In the genomic region with DNA sequence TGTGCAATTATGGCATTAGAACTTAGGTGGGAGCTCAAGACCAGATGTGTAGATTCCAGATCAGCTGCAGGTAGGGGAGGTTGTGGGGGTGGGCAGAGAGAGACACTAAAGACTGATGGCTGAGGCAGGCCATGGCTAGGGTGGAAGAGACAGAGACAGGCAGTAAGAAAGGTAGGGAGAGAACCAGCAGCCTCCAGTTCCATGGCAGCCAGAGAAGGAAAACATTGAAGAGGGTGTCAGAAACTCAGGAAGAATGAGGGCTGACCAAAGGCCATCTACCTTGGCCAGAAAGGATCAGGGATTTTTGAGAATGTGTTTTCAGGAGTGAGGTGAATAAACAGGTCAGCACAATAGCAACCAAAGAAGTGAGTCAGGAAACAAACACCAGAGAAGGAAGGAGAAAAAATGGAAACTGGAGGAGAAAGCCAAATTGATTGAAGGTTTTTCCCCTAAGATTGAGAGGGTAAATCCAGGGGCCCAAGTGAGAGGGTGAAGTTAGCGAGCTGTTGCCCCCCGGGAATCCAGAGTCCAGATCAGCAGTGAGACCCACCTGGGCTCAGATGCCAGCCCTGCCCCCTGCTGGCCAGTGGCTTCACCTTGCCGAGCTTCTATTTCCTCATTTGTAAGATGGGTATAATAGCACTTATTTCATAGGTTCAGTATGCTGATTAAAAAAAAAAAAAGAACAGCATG, we compare ENCODE assay signal across 8 cellular contexts. TPM values are rescaled to one million over a fixed set of nuclear protein-coding genes. Genes with fewer than 3 reads are reported as not detected.
A peak's percentile ranks its signal among the peaks of the same experiment; 100 is the strongest.
DNase-seq lines count a peak whose midpoint lies in the region; TF ChIP-seq lines count a peak whose summit lies in the region.

No MANE protein-coding gene starts in this region.

- DNase-seq in NCI-H2196 (lab: John Stamatoyannopoulos, UW; ENCODE audit: unreplicated experiment), result peak; percentile 10
- DNase-seq in NCI-H2196 treated with DMSO at 0.1 percent for 48 hours (lab: John Stamatoyannopoulos, UW; ENCODE audit: unreplicated experiment), result no peak
- peak; percentile 6 for DNase-seq in NCI-H345 (lab: John Stamatoyannopoulos, UW)
- peak; percentile 70 for DNase-seq in activated CD8-positive, alpha-beta memory T cell treated with anti-CD3 and anti-CD28 coated beads, Interleukin-2, amount 50 U/mL, for 4 hours
- peak; percentile 40 for DNase-seq in fibroblast of mammary gland (ENCODE audit: low read depth)
- no peak for DNase-seq in progenitor cell of endocrine pancreas (ENCODE audit: low spot score, unreplicated experiment)
- DNase-seq in NCI-H226, result no peak
- DNase-seq in DMS153 (lab: John Stamatoyannopoulos, UW), result no peak

- H3K27ac Mint-ChIP-seq in progenitor cell of endocrine pancreas, result no peak overlapping the region

- H3K4me3 Mint-ChIP-seq in progenitor cell of endocrine pancreas (ENCODE audit: low read depth), result no peak overlapping the region

- no peaks in the 10 kb centered on the region for H3K27me3 Mint-ChIP-seq in progenitor cell of endocrine pancreas

- H3K4me3 ChIP-seq in fibroblast of mammary gland (ENCODE audit: control insufficient read depth, low read depth, low read length), result no peak overlapping the region

- H3K4me1 Mint-ChIP-seq in progenitor cell of endocrine pancreas (ENCODE audit: low read depth), result peaks cover 30% of the 10 kb centered on the region

- TF ChIP-seq CTCF in fibroblast of mammary gland (conservative IDR thresholded peaks at IDR 0.05; ENCODE audit: control insufficient read depth, insufficient read depth, low read depth, low read length), result peak; percentile 83
- TF ChIP-seq CTCF in progenitor cell of endocrine pancreas (IDR thresholded peaks at IDR 0.05; ENCODE audit: unreplicated experiment), result peak; percentile 72

- no peaks in the 10 kb centered on the region for H3K36me3 Mint-ChIP-seq in progenitor cell of endocrine pancreas (ENCODE audit: insufficient read depth)

- no peaks in the 10 kb centered on the region for H3K9me3 Mint-ChIP-seq in progenitor cell of endocrine pancreas (ENCODE audit: low read depth)

RNA-seq across cellular contexts. Expression of a gene that starts 41.0 kb away (rescaled TPM):
- total RNA-seq in progenitor cell of endocrine pancreas, result 53.1 and 54.4 TPM in 2 replicates

Comparison
In these comparisons a context has a peak if more than half of its experiments do, and no peak if none do; other contexts are left out.
1. DNase-seq: peak in NCI-H2196 (single experiment), NCI-H345 (single experiment), activated CD8-positive, alpha-beta memory T cell treated with anti-CD3 and anti-CD28 coated beads, Interleukin-2, amount 50 U/mL, for 4 hours (single experiment) and fibroblast of mammary gland (single experiment); none in NCI-H2196 treated with DMSO at 0.1 percent for 48 hours (single experiment), progenitor cell of endocrine pancreas (single experiment), NCI-H226 (single experiment) and DMS153 (single experiment).